In the genomic region with DNA sequence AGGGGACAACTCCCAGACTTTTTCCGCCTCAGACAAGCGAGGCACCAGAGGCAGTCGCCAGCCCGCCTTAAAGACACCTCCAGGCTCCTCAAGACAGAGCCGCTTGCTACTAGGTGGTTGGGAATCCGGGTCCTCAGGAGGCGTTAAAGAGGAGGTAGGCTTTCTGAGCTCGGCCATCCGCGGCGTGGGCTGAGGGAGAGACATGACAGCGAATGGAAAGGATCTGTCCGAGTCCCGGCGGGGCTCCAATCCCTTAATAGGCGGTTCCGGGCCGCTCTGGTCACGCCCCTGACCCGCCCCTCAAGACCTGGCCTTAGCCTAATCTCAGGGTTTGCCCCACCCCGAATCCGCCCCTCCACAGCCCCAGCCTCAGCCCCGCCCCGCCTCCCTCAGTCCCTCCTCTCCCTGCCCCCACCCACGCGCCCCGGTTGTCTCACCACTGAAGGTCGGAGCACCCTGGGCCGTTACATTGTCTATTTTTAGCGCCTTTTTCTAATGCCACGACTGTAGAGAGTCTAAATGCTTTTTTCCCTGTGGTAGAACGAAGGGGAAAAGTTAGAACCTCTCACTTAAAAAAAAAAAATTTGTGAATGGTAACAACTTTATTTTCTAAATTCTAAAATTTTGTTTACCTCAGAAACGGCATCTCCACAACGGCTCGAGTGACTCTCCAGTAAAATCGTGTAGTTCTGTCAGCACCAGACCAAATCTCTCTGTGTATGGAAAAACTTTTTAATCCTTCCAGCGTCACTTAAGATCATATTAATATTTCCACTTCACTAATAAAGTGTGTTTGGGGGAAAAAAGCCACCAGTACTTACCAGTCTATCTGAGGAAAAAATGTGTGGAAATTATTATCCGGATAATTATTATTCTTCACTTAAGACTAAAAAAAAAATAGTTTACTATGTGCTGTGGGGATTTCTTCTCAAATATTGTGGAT, we compare ENCODE assay signal across 8 cellular contexts. TPM values are rescaled to one million over a fixed set of nuclear protein-coding genes. Genes with fewer than 3 reads are reported as not detected.
DNase-seq lines count a peak whose midpoint lies in the region; ATAC-seq and TF ChIP-seq lines count a peak whose summit lies in the region.

A gene (minus strand): TSS at position 229 of the 943 bp plus-strand sequence. CDS start 25 bp downstream, at position 204.

- H3K4me3 Mint-ChIP-seq in endodermal cell, result peak within 1 kb of the TSS; percentile 69

- H3K4me2 ChIP-seq in mesenchymal stem cell (ENCODE audit: low read length, poor library complexity, severe bottlenecking), result peak within 1 kb of the TSS; percentile 81

- H3K79me1 ChIP-seq in mesenchymal stem cell (replicated peaks; ENCODE audit: low read length, poor library complexity, severe bottlenecking), result no peaks in the 10 kb centered on the region

- no peak within 1 kb of the TSS for H2AFZ ChIP-seq in mesenchymal stem cell (ENCODE audit: low read depth, low read length)

- peak within 1 kb of the TSS in 1 of 2 experiments; percentile 45 for H3K18ac ChIP-seq in mesenchymal stem cell (ENCODE audit: low read depth in 1 of 2, low read length in 2 of 2)

- H4K91ac ChIP-seq in mesenchymal stem cell (ENCODE audit: low read length), result no peak within 1 kb of the TSS

- H3K27ac Mint-ChIP-seq in endodermal cell, result peak within 1 kb of the TSS; percentile 92

- no peaks in the 10 kb centered on the region for H3K27me3 Mint-ChIP-seq in endodermal cell (ENCODE audit: insufficient read depth)

- H3K9me3 ChIP-seq in endodermal cell (ENCODE audit: control insufficient read depth, low read length) (no peaks in the 10 kb centered on the region), mesenchymal stem cell (ENCODE audit: control insufficient read depth, low read length) (no peaks in the 10 kb centered on the region)

- 0 to 6% methylated on average over 11 to 35 of the region's 38 CpGs for WGBS in endodermal cell (ENCODE audit: insufficient coverage in 1 of 2, insufficient read length in 1 of 2), 2 experiments
- WGBS in mesenchymal stem cell, result 2% methylated on average over 22 of the region's 38 CpGs

- TF ChIP-seq CTCF in GM06990 (IDR thresholded peaks at IDR 0.05; ENCODE audit: insufficient read depth, low read length, poor library complexity, severe bottlenecking), result no peak
- no peak for TF ChIP-seq CTCF in RWPE1 (conservative IDR thresholded peaks at IDR 0.05; ENCODE audit: low read depth)
- TF ChIP-seq CTCF in endodermal cell (conservative IDR thresholded peaks at IDR 0.05), result no peak

- no peak within 1 kb of the TSS for H2BK120ac ChIP-seq in mesenchymal stem cell (ENCODE audit: low read depth, low read length)

- H2BK12ac ChIP-seq in mesenchymal stem cell (ENCODE audit: low read length in 2 of 2), result no peak within 1 kb of the TSS

- ATAC-seq in GM21360 (IDR thresholded peaks at IDR 0.05; ENCODE audit: unreplicated experiment) (peak; percentile 74), HG03520 (IDR thresholded peaks at IDR 0.05; ENCODE audit: unreplicated experiment) (peak; percentile 76)

- POLR2A ChIA-PET in RWPE1 (lab: Yijun Ruan, JAX; ENCODE audit: low non-redundant PET), result interaction anchor here (0.6 kb wide), 1 partner anchor 11 kb away, joined by 5 read pairs; no protein-coding TSS in a partner anchor

- H2BK5ac ChIP-seq in mesenchymal stem cell (ENCODE audit: low read depth, low read length, poor library complexity, severe bottlenecking), result no peak within 1 kb of the TSS

- no peaks in the 10 kb centered on the region for H3K27me3 ChIP-seq in GM06990 (replicated peaks; ENCODE audit: control insufficient read depth, insufficient read depth, low read length)
- H3K27me3 ChIP-seq in endodermal cell (ENCODE audit: control insufficient read depth, insufficient read depth, low read length, poor library complexity, severe bottlenecking), result no peaks in the 10 kb centered on the region
- H3K27me3 ChIP-seq in mesenchymal stem cell (ENCODE audit: control insufficient read depth in 1 of 2, insufficient read depth in 1 of 2, low read length in 2 of 2), result peaks cover 0 to 7% of the 10 kb centered on the region in 2 experiments

- no peak within 1 kb of the TSS for H3K14ac ChIP-seq in mesenchymal stem cell (ENCODE audit: low read length in 2 of 2)

- peak within 1 kb of the TSS in 1 of 2 experiments; percentile 24 for H3K4ac ChIP-seq in mesenchymal stem cell (ENCODE audit: low read depth in 1 of 2, low read length in 2 of 2)

- H3K4me1 Mint-ChIP-seq in endodermal cell, result peaks cover 17% of the 10 kb centered on the region

- H2BK15ac ChIP-seq in mesenchymal stem cell (ENCODE audit: low read depth, poor library complexity, severe bottlenecking), result no peak within 1 kb of the TSS

- no peaks in the 10 kb centered on the region for H3K36me3 Mint-ChIP-seq in endodermal cell (ENCODE audit: low read depth)

- no peak within 1 kb of the TSS for H3K23ac ChIP-seq in mesenchymal stem cell (ENCODE audit: low read length in 2 of 2)

- H3K9me3 Mint-ChIP-seq in endodermal cell, result no peaks in the 10 kb centered on the region

- peaks cover 4% of the 10 kb centered on the region for H3K4me1 ChIP-seq in endodermal cell (ENCODE audit: control insufficient read depth, insufficient read depth, low read length)
- no peaks in the 10 kb centered on the region for H3K4me1 ChIP-seq in mesenchymal stem cell (ENCODE audit: control insufficient read depth, insufficient read depth, low read depth, low read length)

- H3K9ac ChIP-seq in endodermal cell (ENCODE audit: extremely low read depth, low read length, poor library complexity, severe bottlenecking) (peak within 1 kb of the TSS; percentile 56), mesenchymal stem cell (ENCODE audit: low read length) (peak within 1 kb of the TSS; percentile 88)

- DNase-seq in GM06990 (ENCODE audit: extremely low read depth, insufficient read length), result peak; percentile 88
- DNase-seq in RWPE1 (ENCODE audit: low spot score), result peak; percentile 81
- DNase-seq in endodermal cell, result peak; percentile 97
- DNase-seq in mesenchymal stem cell, result peak; percentile 90
- no peak for DNase-seq in DMS114 treated with DMSO at 0.1 percent for 48 hours (lab: John Stamatoyannopoulos, UW; ENCODE audit: unreplicated experiment)

- no peak within 1 kb of the TSS for H4K8ac ChIP-seq in mesenchymal stem cell (ENCODE audit: low read length)

- peak within 1 kb of the TSS; percentile 60 for H3K27ac ChIP-seq in RWPE1
- H3K27ac ChIP-seq in endodermal cell (ENCODE audit: low read depth, low read length), result peak within 1 kb of the TSS; percentile 63
- H3K27ac ChIP-seq in mesenchymal stem cell (ENCODE audit: low read length, poor library complexity, severe bottlenecking), result peak within 1 kb of the TSS; percentile 78
- H3K27ac ChIP-seq in temporal lobe (ENCODE audit: low read depth, low read length), result peak within 1 kb of the TSS; percentile 69

- no peak within 1 kb of the TSS for H2AK5ac ChIP-seq in mesenchymal stem cell (ENCODE audit: low read length, severe bottlenecking)

- peak within 1 kb of the TSS; percentile 66 for H3K4me3 ChIP-seq in GM06990 (replicated peaks; ENCODE audit: low read depth, low read length)
- H3K4me3 ChIP-seq in endodermal cell (ENCODE audit: low read length), result peak within 1 kb of the TSS; percentile 91
- peak within 1 kb of the TSS; percentile 52 to 88 for H3K4me3 ChIP-seq in mesenchymal stem cell (ENCODE audit: insufficient read depth in 1 of 2, low read depth in 1 of 2, low read length in 2 of 2)

- CTCF ChIA-PET in RWPE1 (lab: Yijun Ruan, JAX), result no interaction called here

- H3K36me3 ChIP-seq in GM06990 (ENCODE audit: control insufficient read depth, insufficient read depth, low read length) (no peaks in the 10 kb centered on the region), endodermal cell (ENCODE audit: control insufficient read depth, insufficient read depth, low read length) (no peaks in the 10 kb centered on the region), mesenchymal stem cell (ENCODE audit: control insufficient read depth in 1 of 2, insufficient read depth in 2 of 2, low read depth in 1 of 2, low read length in 2 of 2) (no peaks in the 10 kb centered on the region)

RNA-seq across cellular contexts. Expression of the gene that starts here (rescaled TPM):
- under 1 TPM in 1 of 2 donors, not detected in 1; 0.18 TPM for total RNA-seq in endodermal cell
- polyA plus RNA-seq in endodermal cell (2013, experiment 1 of 2), result 0.07 TPM
- 0.12 TPM for polyA plus RNA-seq in endodermal cell (2013, experiment 2 of 2)
- polyA plus RNA-seq in mesenchymal stem cell (2013, experiment 1 of 2), result 0.01 TPM
- polyA plus RNA-seq in mesenchymal stem cell (2013, experiment 2 of 2), result not detected
- 0.25 TPM for total RNA-seq in temporal lobe

Comparison
In these comparisons a context has a peak if more than half of its experiments do, and no peak if none do; other contexts are left out.
1. Peak in DNase-seq, H3K4me3 ChIP-seq, H3K27ac ChIP-seq and H3K9ac ChIP-seq in endodermal cell; RNA of the gene not detected or under 1 TPM.